27 cellular contexts compared by ENCODE assay signal in genomic region chr1:182240085-182240484, GRCh38.
A peak's percentile ranks its signal among the peaks of the same experiment; 100 is the strongest.
DNase-seq lines count a peak whose midpoint lies in the region; ATAC-seq lines count a peak whose summit lies in the region.
"Had no signal": no experiment of that assay in that cellular context is flagged by ENCODE, and none has a peak within 500 bp of the region (broad histone marks: within the 10 kb centered on the region; RNA-seq: fewer than 3 reads in every experiment).

No MANE protein-coding gene starts in this region.

- H3K9me3 Mint-ChIP-seq in activated naive CD4-positive, alpha-beta T cell treated with anti-CD3 and anti-CD28 coated beads, Interleukin-2, amount 50 U/mL, for 72 hours: no peaks in the 10 kb centered on the region
- no peaks in the 10 kb centered on the region for H3K9me3 Mint-ChIP-seq in activated T-helper 17 cell treated with anti-CD3 and anti-CD28 coated beads, Interleukin-2, amount 50 U/mL, for 72 hours
- H3K9me3 Mint-ChIP-seq: CD14-positive monocyte; CD4-positive, alpha-beta memory T cell; CD4-positive, alpha-beta T cell; CD4-positive, CD25-positive, alpha-beta regulatory T cell; CD8-positive, alpha-beta memory T cell; CD8-positive, alpha-beta T cell had no signal

- no peaks in the 10 kb centered on the region for H3K36me3 Mint-ChIP-seq in activated naive CD4-positive, alpha-beta T cell treated with anti-CD3 and anti-CD28 coated beads, Interleukin-2, amount 50 U/mL, for 72 hours
- H3K36me3 Mint-ChIP-seq in activated T-helper 17 cell treated with anti-CD3 and anti-CD28 coated beads, Interleukin-2, amount 50 U/mL, for 72 hours (ENCODE audit: low read depth): no peaks in the 10 kb centered on the region
- H3K36me3 Mint-ChIP-seq: CD14-positive monocyte; CD4-positive, alpha-beta memory T cell; CD4-positive, CD25-positive, alpha-beta regulatory T cell; CD8-positive, alpha-beta T cell had no signal

- no peak overlapping the region for H3K4me3 Mint-ChIP-seq in activated T-helper 17 cell treated with anti-CD3 and anti-CD28 coated beads, Interleukin-2, amount 50 U/mL, for 72 hours
- H3K4me3 Mint-ChIP-seq: B cell; CD14-positive monocyte; CD4-positive, alpha-beta memory T cell; CD4-positive, alpha-beta T cell; CD4-positive, CD25-positive, alpha-beta regulatory T cell; CD8-positive, alpha-beta memory T cell; CD8-positive, alpha-beta T cell had no signal

- no peak overlapping the region for H3K27ac Mint-ChIP-seq in activated naive CD4-positive, alpha-beta T cell treated with anti-CD3 and anti-CD28 coated beads, Interleukin-2, amount 50 U/mL, for 72 hours
- H3K27ac Mint-ChIP-seq in activated T-helper 17 cell treated with anti-CD3 and anti-CD28 coated beads, Interleukin-2, amount 50 U/mL, for 72 hours: no peak overlapping the region
- H3K27ac Mint-ChIP-seq: B cell; CD14-positive monocyte; CD4-positive, alpha-beta memory T cell; CD4-positive, alpha-beta T cell; CD4-positive, CD25-positive, alpha-beta regulatory T cell; CD8-positive, alpha-beta memory T cell; CD8-positive, alpha-beta T cell had no signal

- ATAC-seq in activated naive CD4-positive, alpha-beta T cell treated with anti-CD3 and anti-CD28 coated beads, Interleukin-2, amount 50 U/mL, for 72 hours: peak; percentile 28 to 84
- peak; percentile 82 for ATAC-seq in activated T-helper 17 cell treated with anti-CD3 and anti-CD28 coated beads, Interleukin-2, amount 50 U/mL, for 72 hours (replicated peaks)
- ATAC-seq: A549; CD8-positive, alpha-beta T cell had no signal

- no peak for DNase-seq in activated naive CD4-positive, alpha-beta T cell treated with anti-CD3 and anti-CD28 coated beads, Interleukin-2, amount 50 U/mL, for 72 hours (ENCODE audit: low spot score in 2 of 2)
- DNase-seq in activated naive CD4-positive, alpha-beta T cell (lab: John Stamatoyannopoulos, UW): no peak
- DNase-seq in activated CD4-positive, alpha-beta T cell treated with anti-CD3 and anti-CD28 coated beads for 4 hours: no peak
- DNase-seq: 8988T; ACHN; AML-193; BE2C; C1 segment of cervical spinal cord; Caco-2; Calu3; CD4-positive, alpha-beta memory T cell; CD4-positive, alpha-beta T cell; CD4-positive, CD25-positive, alpha-beta regulatory T cell; CD8-positive, alpha-beta memory T cell; CD8-positive, alpha-beta T cell; COR-L47; DMS 273 treated with DMSO at 0.1 percent for 48 hours; DMS153; DMS53; DMS79; DMS79 treated with DMSO at 0.1 percent for 48 hours; DND-41; EL had no signal

- no peaks in the 10 kb centered on the region for H3K4me1 Mint-ChIP-seq in activated T-helper 17 cell treated with anti-CD3 and anti-CD28 coated beads, Interleukin-2, amount 50 U/mL, for 72 hours

- H3K27me3 Mint-ChIP-seq in activated T-helper 17 cell treated with anti-CD3 and anti-CD28 coated beads, Interleukin-2, amount 50 U/mL, for 72 hours: peaks cover 17% of the 10 kb centered on the region
- H3K27me3 Mint-ChIP-seq: CD4-positive, alpha-beta T cell had no signal
